11 cellular contexts compared by ENCODE assay signal in genomic region chr10:29056729-29057128, GRCh38.
"Had no signal": no experiment of that assay in that cellular context is flagged by ENCODE, and none has a peak within 500 bp of the region (broad histone marks: within the 10 kb centered on the region; RNA-seq: fewer than 3 reads in every experiment).

No MANE protein-coding gene starts in this region.

- H3K4me3 ChIP-seq: colonic mucosa, esophagus squamous epithelium, lower lobe of right lung had no signal

- H3K27ac ChIP-seq: colonic mucosa, esophagus squamous epithelium, lower lobe of right lung had no signal

- H3K9me3 ChIP-seq: colonic mucosa, esophagus squamous epithelium, lower lobe of right lung had no signal

- H3K36me3 ChIP-seq: colonic mucosa, esophagus squamous epithelium, lower lobe of right lung had no signal

- DNase-seq: activated CD4-positive, alpha-beta T cell treated with anti-CD3 and anti-CD28 coated beads, Interleukin-2, amount 10 ng/mL, durations not matched to agents 7 days and 5 days; activated naive CD8-positive, alpha-beta T cell treated with anti-CD3 and anti-CD28 coated beads for 36 hours; central memory CD4-positive, alpha-beta T cell; colonic mucosa; esophagus squamous epithelium; lower lobe of right lung; stimulated activated CD4-positive, alpha-beta T cell treated with anti-CD3 and anti-CD28 coated beads, Interleukin-12 subunit alpha, Interleukin-12 subunit beta, amount 100 ng/mL, for 4 hours; stimulated activated CD4-positive, alpha-beta T cell treated with anti-CD3 and anti-CD28 coated beads, Interleukin-2, amount 100 ng/mL, for 24 hours; T-helper 9 cell had no signal

- H3K27me3 ChIP-seq: colonic mucosa had no signal

- ATAC-seq: lower lobe of right lung; sciatic nerve; stimulated activated memory B cell treated with anti-CD40 and anti-IgM and Interleukin-4, amounts not matched to agents 10 μg/mL and 1 μg/mL and 100 μg/mL, for 72 hours had no signal

- H3K4me1 ChIP-seq: colonic mucosa, lower lobe of right lung had no signal
